Comparison of ENCODE assay signal across 15 cellular contexts in genomic region chr7:106915873-106916272, GRCh38. TPM values are rescaled to one million over a fixed set of nuclear protein-coding genes. Genes with fewer than 3 reads are reported as not detected.
DNase-seq lines count a peak whose midpoint lies in the region; ATAC-seq and FAIRE-seq lines count a peak whose summit lies in the region.
"Had no signal": no experiment of that assay in that cellular context is flagged by ENCODE, and none has a peak within 500 bp of the region (broad histone marks: within the 10 kb centered on the region; RNA-seq: fewer than 3 reads in every experiment).

No MANE protein-coding gene starts in this region.

- FAIRE-seq in GM18507 (lab: Jason Lieb, UNC) = peak; percentile 54

- DNase-seq in GM18507 (ENCODE audit: extremely low spot score, insufficient read length, low read depth) (peak; percentile 22), glomerular visceral epithelial cell (ENCODE audit: extremely low spot score) (no peak)
- DNase-seq in stimulated activated naive CD4-positive, alpha-beta T cell treated with Interleukin-2 at 50 U/mL for 16 hours (lab: John Stamatoyannopoulos, UW) = no peak
- no peak for DNase-seq in activated CD4-positive, alpha-beta T cell treated with anti-CD3 and anti-CD28 coated beads, Interleukin-2, amount 50 U/mL, for 1 hour
- DNase-seq in naive thymus-derived CD8-positive, alpha-beta T cell = no peak
- DNase-seq: CD8-positive, alpha-beta T cell; NCI-H526 had no signal

- no peak overlapping the region for H3K27ac Mint-ChIP-seq in naive thymus-derived CD8-positive, alpha-beta T cell
- H3K27ac Mint-ChIP-seq: activated T-helper 1 cell treated with anti-CD3 and anti-CD28 coated beads, Interleukin-12 subunit alpha, Interleukin-12 subunit beta, Interleukin-2, Interleukin-4 antibody, amounts not matched to agents 30 ng/mL and 10 ng/mL and 1 ng/mL, durations not matched to agents 14 hours and 24 hours and 36 hours; CD8-positive, alpha-beta T cell; T-helper 1 cell treated with Interleukin-12 subunit alpha and Interleukin-12 subunit beta and Interleukin-4 antibody, amounts not matched to agents 30 μg/mL and 1 μg/mL, for 36 hours had no signal

- H3K4me3 Mint-ChIP-seq in naive thymus-derived CD8-positive, alpha-beta T cell = no peak overlapping the region
- H3K4me3 Mint-ChIP-seq: activated T-helper 1 cell treated with anti-CD3 and anti-CD28 coated beads, Interleukin-12 subunit alpha, Interleukin-12 subunit beta, Interleukin-2, Interleukin-4 antibody, amounts not matched to agents 30 ng/mL and 10 ng/mL and 1 ng/mL, durations not matched to agents 14 hours and 24 hours and 36 hours; CD8-positive, alpha-beta T cell; central memory CD8-positive, alpha-beta T cell; T-helper 1 cell treated with Interleukin-12 subunit alpha and Interleukin-12 subunit beta and Interleukin-4 antibody, amounts not matched to agents 30 μg/mL and 1 μg/mL, for 36 hours had no signal

- no peaks in the 10 kb centered on the region for H3K27me3 Mint-ChIP-seq in naive thymus-derived CD8-positive, alpha-beta T cell
- H3K27me3 Mint-ChIP-seq: central memory CD8-positive, alpha-beta T cell had no signal

- ATAC-seq in GM19372 (IDR thresholded peaks at IDR 0.05; ENCODE audit: low read depth, unreplicated experiment) = peak; percentile 89
- peak; percentile 99 for ATAC-seq in HG02798 (IDR thresholded peaks at IDR 0.05; ENCODE audit: poor library complexity, unreplicated experiment)
- peak; percentile 93 for ATAC-seq in HG03521 (IDR thresholded peaks at IDR 0.05; ENCODE audit: unreplicated experiment)
- ATAC-seq in naive thymus-derived CD8-positive, alpha-beta T cell = no peak
- ATAC-seq: CD8-positive, alpha-beta T cell had no signal

- peaks cover 0 to 5% (median 0%) of the 10 kb centered on the region in 4 donors for H3K4me1 Mint-ChIP-seq in naive thymus-derived CD8-positive, alpha-beta T cell
- H3K4me1 Mint-ChIP-seq: central memory CD8-positive, alpha-beta T cell had no signal

- H3K36me3 Mint-ChIP-seq in naive thymus-derived CD8-positive, alpha-beta T cell = peaks cover 13 to 41% (median 37%) of the 10 kb centered on the region in 3 donors

- H3K9me3 Mint-ChIP-seq in naive thymus-derived CD8-positive, alpha-beta T cell = peaks cover 9 to 28% (median 14%) of the 10 kb centered on the region in 9 donors

- POLR2A ChIA-PET in naive thymus-derived CD8-positive, alpha-beta T cell (lab: Charles Lee) = no interaction called here

RNA-seq across cellular contexts. Expression of gene PIK3CG, which starts 50.8 kb away (rescaled TPM):
- 10 to 100 TPM; 32.9 to 34.4 TPM for total RNA-seq in naive thymus-derived CD8-positive, alpha-beta T cell
- 10 to 100 TPM; 18.3 to 23.0 (median 19.5) TPM for polyA plus RNA-seq in naive thymus-derived CD8-positive, alpha-beta T cell
- total RNA-seq: LHCN-M2, osteoblast had no signal

Comparison
In these comparisons a context has a peak if more than half of its experiments do, and no peak if none do; other contexts are left out.
1. ATAC-seq: peak in GM19372 (single experiment), HG02798 (single experiment) and HG03521 (single experiment); none in naive thymus-derived CD8-positive, alpha-beta T cell (0 of 2).